8 cellular contexts compared by ENCODE assay signal in the genomic region with DNA sequence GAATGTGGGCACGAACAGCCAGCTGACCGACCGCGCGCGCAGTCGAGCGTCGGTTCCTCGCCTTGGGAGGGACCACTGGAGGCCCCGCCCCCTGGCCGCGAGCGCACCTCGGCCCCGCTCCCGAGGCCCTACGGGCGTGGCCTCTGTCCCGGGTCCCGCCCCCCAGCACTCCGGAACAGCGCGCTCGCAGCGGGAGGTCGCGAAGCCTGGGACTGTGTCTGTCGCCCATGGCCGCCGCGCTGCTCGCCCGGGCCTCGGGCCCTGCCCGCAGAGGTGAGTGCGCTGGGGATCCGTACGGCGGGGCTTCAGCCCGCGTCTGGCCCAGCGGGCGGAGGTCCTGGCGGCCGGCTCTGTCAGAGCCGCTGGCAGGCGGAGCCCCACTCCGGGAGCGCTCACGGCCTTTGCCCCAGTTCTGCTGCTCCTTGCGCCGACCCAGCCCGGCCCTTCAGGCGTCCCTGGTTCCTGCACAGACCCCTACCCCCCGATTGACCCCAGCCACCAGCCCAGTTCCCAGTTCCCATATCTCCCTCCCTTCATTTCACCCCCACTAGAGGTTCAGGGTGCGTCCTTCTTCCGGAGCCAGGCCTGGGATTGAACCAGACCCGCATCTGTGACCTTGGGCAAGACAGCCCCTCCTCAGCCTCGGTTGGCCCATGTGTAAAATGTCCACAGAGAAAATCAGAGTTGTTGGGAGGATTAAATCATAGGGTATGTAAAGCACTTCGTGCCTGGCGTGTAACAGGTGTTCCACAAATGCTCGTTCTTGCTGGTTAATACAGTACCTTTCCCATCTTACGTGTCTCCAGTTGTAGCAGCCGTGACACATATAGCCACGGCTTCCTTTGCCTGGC. TPM values are rescaled to one million over a fixed set of nuclear protein-coding genes. Genes with fewer than 3 reads are reported as not detected.
A peak's percentile ranks its signal among the peaks of the same experiment; 100 is the strongest.
DNase-seq lines count a peak whose midpoint lies in the region; ATAC-seq and TF ChIP-seq lines count a peak whose summit lies in the region.

A gene with protein sequence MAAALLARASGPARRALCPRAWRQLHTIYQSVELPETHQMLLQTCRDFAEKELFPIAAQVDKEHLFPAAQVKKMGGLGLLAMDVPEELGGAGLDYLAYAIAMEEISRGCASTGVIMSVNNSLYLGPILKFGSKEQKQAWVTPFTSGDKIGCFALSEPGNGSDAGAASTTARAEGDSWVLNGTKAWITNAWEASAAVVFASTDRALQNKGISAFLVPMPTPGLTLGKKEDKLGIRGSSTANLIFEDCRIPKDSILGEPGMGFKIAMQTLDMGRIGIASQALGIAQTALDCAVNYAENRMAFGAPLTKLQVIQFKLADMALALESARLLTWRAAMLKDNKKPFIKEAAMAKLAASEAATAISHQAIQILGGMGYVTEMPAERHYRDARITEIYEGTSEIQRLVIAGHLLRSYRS (plus strand): TSS at position 168 of the 851 bp plus-strand sequence. CDS start 60 bp downstream, at position 228.

- no peaks in the 10 kb centered on the region for H3K9me3 ChIP-seq in vagina

- ATAC-seq in GM18502 (IDR thresholded peaks at IDR 0.05; ENCODE audit: poor library complexity, unreplicated experiment) (peak; percentile 88), HG02852 (IDR thresholded peaks at IDR 0.05; ENCODE audit: unreplicated experiment) (peak; percentile 92)

- DNase-seq in NCI-H146 treated with DMSO at 0.1 percent for 48 hours (lab: John Stamatoyannopoulos, UW; ENCODE audit: unreplicated experiment) (peak; percentile 73), anterior cingulate cortex (lab: John Stamatoyannopoulos, UW) (peak in 54 of 58 donors; percentile 14 to 84 (median 66)), hepatic stellate cell (ENCODE audit: low spot score) (peak; percentile 96), renal cortical epithelial cell (ENCODE audit: low read depth) (peak; percentile 58), vagina (ENCODE audit: extremely low spot score in 2 of 2) (no peak)

- H3K4me1 ChIP-seq in vagina = peaks cover 20% of the 10 kb centered on the region

- H3K27ac ChIP-seq in vagina = peak within 1 kb of the TSS; percentile 81

- TF ChIP-seq CTCF in vagina (IDR thresholded peaks at IDR 0.05) = no peak

- TF ChIP-seq POLR2A in vagina (IDR thresholded peaks at IDR 0.05) = peak in 1 of 2 donors; percentile 43

- H3K36me3 ChIP-seq in vagina = peaks cover 0 to 30% of the 10 kb centered on the region in 2 donors

- H3K4me3 ChIP-seq in vagina = peak within 1 kb of the TSS; percentile 60 to 83

- intact Hi-C loops in T-helper 2 cell treated with Interferon-gamma antibody and Interleukin-4, amounts not matched to agents 100 ng/mL and 5 ng/mL, for 36 hours (cut with micrococcal nuclease) = loop anchor here (1.0 to 10.0 kb wide), 4 partner anchors 15 to 239 kb away; a partner anchor contains a TSS
- intact Hi-C loops in vagina (cut with DNase I) = no loop called here

- no peaks in the 10 kb centered on the region for H3K27me3 ChIP-seq in vagina

RNA-seq across cellular contexts. Expression of the gene that starts here (rescaled TPM):
- total RNA-seq in T-helper 2 cell treated with Interferon-gamma antibody and Interleukin-4, amounts not matched to agents 100 ng/mL and 5 ng/mL, for 36 hours = 14.6 and 17.6 TPM in 2 replicates
- total RNA-seq in renal cortical epithelial cell (28.0 and 36.5 TPM in 2 replicates), vagina (21.4 TPM)

Comparison
In these comparisons a context has a peak if more than half of its experiments do, and no peak if none do; other contexts are left out.
1. DNase-seq: peak in NCI-H146 treated with DMSO at 0.1 percent for 48 hours (single experiment), anterior cingulate cortex (54 of 58), hepatic stellate cell (single experiment) and renal cortical epithelial cell (single experiment); none in vagina (0 of 2).